23 cellular contexts compared by ENCODE assay signal in genomic region chr10:26735435-26735834, GRCh38. TPM values are rescaled to one million over a fixed set of nuclear protein-coding genes. Genes with fewer than 3 reads are reported as not detected.
DNase-seq lines count a peak whose midpoint lies in the region; ATAC-seq and TF ChIP-seq lines count a peak whose summit lies in the region.
"Had no signal": no experiment of that assay in that cellular context is flagged by ENCODE, and none has a peak within 500 bp of the region (broad histone marks: within the 10 kb centered on the region; RNA-seq: fewer than 3 reads in every experiment).

No MANE protein-coding gene starts in this region.

- no peak overlapping the region for H2AFZ ChIP-seq in mammary epithelial cell (ENCODE audit: low read depth, low read length)

- H3K36me3 Mint-ChIP-seq in MCF 10A (ENCODE audit: insufficient read depth, unreplicated experiment), result peaks cover 85% of the 10 kb centered on the region
- peaks cover 48 to 71% of the 10 kb centered on the region in 2 donors for H3K36me3 Mint-ChIP-seq in stimulated activated naive B cell treated with anti-CD40 and anti-IgM and Interleukin-4, amounts not matched to agents 10 μg/mL and 1 μg/mL and 100 μg/mL, for 72 hours

- no peaks in the 10 kb centered on the region for H3K9me3 ChIP-seq in mammary epithelial cell (replicated peaks; ENCODE audit: insufficient read depth, low read length)
- H3K9me3 ChIP-seq: esophagus muscularis mucosa, tibial artery had no signal

- H3K9me3 Mint-ChIP-seq in MCF 10A (ENCODE audit: unreplicated experiment), result no peaks in the 10 kb centered on the region
- no peaks in the 10 kb centered on the region for H3K9me3 Mint-ChIP-seq in stimulated activated naive B cell treated with anti-CD40 and anti-IgM and Interleukin-4, amounts not matched to agents 10 μg/mL and 1 μg/mL and 100 μg/mL, for 72 hours

- no peak overlapping the region for H3K4me2 ChIP-seq in mammary epithelial cell (ENCODE audit: insufficient read depth, low read depth, low read length)
- H3K4me2 ChIP-seq: smooth muscle cell had no signal

- no peak for TF ChIP-seq CTCF in MCF 10A (IDR thresholded peaks at IDR 0.05; ENCODE audit: unreplicated experiment)
- no peak for TF ChIP-seq CTCF in mammary epithelial cell (conservative IDR thresholded peaks at IDR 0.05 in 1 of 2, IDR thresholded peaks at IDR 0.05 in 1 of 2; ENCODE audit: extremely low read depth in 1 of 2, insufficient read depth in 1 of 2, low read depth in 1 of 2, low read length in 2 of 2)
- no peak for TF ChIP-seq CTCF in VCaP (conservative IDR thresholded peaks at IDR 0.05)

- in situ Hi-C loops in mammary epithelial cell (cut with MboI; ENCODE audit: low sequenced_read_pairs in 2 of 2), result no loop called here

- CTCF ChIA-PET in MCF 10A (lab: Yijun Ruan, JAX), result interaction anchor here (0.6 to 3.0 kb wide), 5 partner anchors 9 to 154 kb away, joined by 3 to 14 read pairs (median 4); no protein-coding TSS in a partner anchor
- CTCF ChIA-PET in mammary epithelial cell (lab: Charles Lee; ENCODE audit: low non-redundant PET), result no interaction called here

- no peaks in the 10 kb centered on the region for H3K27me3 Mint-ChIP-seq in MCF 10A (ENCODE audit: insufficient read depth, unreplicated experiment)
- H3K27me3 Mint-ChIP-seq in stimulated activated naive B cell treated with anti-CD40 and anti-IgM and Interleukin-4, amounts not matched to agents 10 μg/mL and 1 μg/mL and 100 μg/mL, for 72 hours, result no peaks in the 10 kb centered on the region

- peaks cover 24% of the 10 kb centered on the region for H3K36me3 ChIP-seq in mammary epithelial cell (ENCODE audit: insufficient read depth, low read length)

- no peak overlapping the region for H3K4me3 Mint-ChIP-seq in MCF 10A (ENCODE audit: unreplicated experiment)
- no peak overlapping the region for H3K4me3 Mint-ChIP-seq in stimulated activated naive B cell treated with anti-CD40 and anti-IgM and Interleukin-4, amounts not matched to agents 10 μg/mL and 1 μg/mL and 100 μg/mL, for 72 hours

- BruUV-seq in MCF 10A (replicated peaks; lab: Mats Ljungman, UMichigan), result no TSS peak
- BruUV-seq in mammary epithelial cell (replicated peaks; lab: Mats Ljungman, UMichigan), result no TSS peak

- no peak overlapping the region for H3K27ac ChIP-seq in mammary epithelial cell (ENCODE audit: insufficient read depth, low read depth, low read length)
- peak overlapping the region; percentile 91 for H3K27ac ChIP-seq in VCaP
- peak overlapping the region; percentile 87 for H3K27ac ChIP-seq in cingulate gyrus (ENCODE audit: low read depth, low read length)
- H3K27ac ChIP-seq: esophagus muscularis mucosa, tibial artery had no signal

- POLR2A ChIA-PET in MCF 10A (lab: Yijun Ruan, JAX), result no interaction called here

- dilution Hi-C loops in mammary epithelial cell (cut with HindIII; ENCODE audit: low sequenced_read_pairs), result no loop called here

- H3K27me3 ChIP-seq in mammary epithelial cell (ENCODE audit: insufficient read depth, low read length), result no peaks in the 10 kb centered on the region
- H3K27me3 ChIP-seq: esophagus muscularis mucosa, tibial artery had no signal

- intact Hi-C loops in MCF 10A (cut with micrococcal nuclease) (no loop called here), mammary epithelial cell (cut with micrococcal nuclease) (no loop called here)

- no peaks in the 10 kb centered on the region for H3K4me1 ChIP-seq in mammary epithelial cell (ENCODE audit: insufficient read depth, low read length)
- H3K4me1 ChIP-seq: tibial artery had no signal

- H3K79me2 ChIP-seq in mammary epithelial cell (ENCODE audit: insufficient read depth, low read length), result no peaks in the 10 kb centered on the region

- H3K4me1 Mint-ChIP-seq in MCF 10A (ENCODE audit: insufficient read depth, unreplicated experiment), result no peaks in the 10 kb centered on the region
- peaks cover 33 to 58% of the 10 kb centered on the region in 2 donors for H3K4me1 Mint-ChIP-seq in stimulated activated naive B cell treated with anti-CD40 and anti-IgM and Interleukin-4, amounts not matched to agents 10 μg/mL and 1 μg/mL and 100 μg/mL, for 72 hours

- H3K9ac ChIP-seq in mammary epithelial cell (ENCODE audit: insufficient read depth, low read length), result no peak overlapping the region

- no peak for DNase-seq in MCF 10A (ENCODE audit: unreplicated experiment)
- DNase-seq in mammary epithelial cell, result no peak
- DNase-seq in stimulated activated naive B cell treated with anti-CD40 and anti-IgM and Interleukin-4, amounts not matched to agents 10 μg/mL and 1 μg/mL and 100 μg/mL, for 72 hours, result no peak
- no peak for DNase-seq in stimulated activated CD4-positive, alpha-beta T cell treated with anti-CD3 and anti-CD28 coated beads, Interleukin-4, amount 100 ng/mL, for 24 hours
- DNase-seq in DMS153 treated with DMSO at 0.1 percent for 48 hours (lab: John Stamatoyannopoulos, UW; ENCODE audit: unreplicated experiment), result no peak
- no peak for DNase-seq in KG1 (lab: John Stamatoyannopoulos, UW)
- DNase-seq: activated CD4-positive, alpha-beta T cell treated with anti-CD3 and anti-CD28 coated beads, Interleukin-2, amount 50 U/mL, for 48 hours; activated T-cell treated with anti-CD3 and anti-CD28 coated beads for 4 hours; effector memory CD4-positive, alpha-beta T cell; EL; foreskin melanocyte; HCEC 1CT; NCI-H1092 treated with DMSO at 0.1 percent for 48 hours; NCI-H1930; NCI-H2227 treated with DMSO at 0.1 percent for 48 hours; stimulated activated CD4-positive, alpha-beta T cell treated with anti-CD3 and anti-CD28 coated beads, Interleukin-2, amount 100 ng/mL, for 48 hours; stimulated activated naive CD4-positive, alpha-beta T cell treated with Interleukin-2 at 50 U/mL for 16 hours; tibial artery had no signal

- 83% methylated on average over 4 of the region's 4 CpGs for WGBS in mammary epithelial cell (ENCODE audit: low coverage, missing lambda C conversion rate)

- H3K27ac Mint-ChIP-seq in MCF 10A (ENCODE audit: low read depth, unreplicated experiment), result peak overlapping the region; percentile 27
- peak overlapping the region; percentile 84 for H3K27ac Mint-ChIP-seq in stimulated activated naive B cell treated with anti-CD40 and anti-IgM and Interleukin-4, amounts not matched to agents 10 μg/mL and 1 μg/mL and 100 μg/mL, for 72 hours

- no peaks in the 10 kb centered on the region for H4K20me1 ChIP-seq in mammary epithelial cell (ENCODE audit: insufficient read depth, low read length)

- ATAC-seq in stimulated activated naive B cell treated with anti-CD40 and anti-IgM and Interleukin-4, amounts not matched to agents 10 μg/mL and 1 μg/mL and 100 μg/mL, for 72 hours (replicated peaks), result no peak
- ATAC-seq: SK-N-SH treated with all-trans-retinoic acid at 6 μM for 48 hours had no signal

- no peak overlapping the region for H3K4me3 ChIP-seq in mammary epithelial cell (replicated peaks in 1 of 3; ENCODE audit: insufficient read depth in 1 of 3, low read depth in 2 of 3, low read length in 3 of 3)
- H3K4me3 ChIP-seq: esophagus muscularis mucosa, smooth muscle cell, tibial artery had no signal

RNA-seq across cellular contexts. Expression of gene PDSS1, which starts 37.9 kb away (rescaled TPM):
- total RNA-seq in MCF 10A (2022) (9.1 and 14.3 TPM in 2 replicates), mammary epithelial cell (10 to 100 TPM in 1 of 2 donors, 1 to 10 TPM in 1; 4.8 to 11.2 TPM)
- 24.2 TPM for polyA plus RNA-seq in mammary epithelial cell
- polyA minus RNA-seq in mammary epithelial cell, result 74.5 TPM
